In the genomic region with DNA sequence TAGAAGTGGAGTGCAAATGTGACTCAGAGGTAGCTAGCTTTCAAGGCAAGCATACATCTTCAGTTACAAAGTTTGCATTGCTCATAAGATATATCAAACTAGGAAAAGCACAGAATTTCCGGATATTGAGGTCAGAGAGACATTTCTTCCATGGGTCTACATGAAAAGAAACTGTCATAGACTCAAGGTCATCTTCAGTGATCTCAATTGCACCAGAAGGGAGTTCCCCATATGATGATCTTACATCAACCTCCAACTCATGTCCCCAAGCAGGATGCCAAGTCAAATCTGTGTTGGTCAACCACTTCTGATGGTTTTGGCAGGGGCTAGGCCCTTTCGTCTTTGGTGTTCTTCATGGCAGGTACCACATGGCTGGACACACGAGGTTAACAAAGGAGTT, we compare ENCODE assay signal across 17 cellular contexts.
A peak's percentile ranks its signal among the peaks of the same experiment; 100 is the strongest.
DNase-seq lines count a peak whose midpoint lies in the region; ATAC-seq and TF ChIP-seq lines count a peak whose summit lies in the region.
"Had no signal": no experiment of that assay in that cellular context is flagged by ENCODE, and none has a peak within 500 bp of the region (broad histone marks: within the 10 kb centered on the region; RNA-seq: fewer than 3 reads in every experiment).

No MANE protein-coding gene starts in this region.

- ATAC-seq in activated CD4-positive, alpha-beta T cell treated with anti-CD3 and anti-CD28 coated beads for 36 hours: peak; percentile 30
- ATAC-seq in stimulated activated effector memory CD8-positive, alpha-beta T cell treated with anti-CD3 and anti-CD28 coated beads, Interleukin-12 subunit alpha, Interleukin-12 subunit beta, amount 100 ng/mL, for 72 hours: peak; percentile 71
- ATAC-seq in GM18520 (IDR thresholded peaks at IDR 0.05; ENCODE audit: unreplicated experiment): no peak
- ATAC-seq: CD8-positive, alpha-beta T cell; GM23338 had no signal

- no peak overlapping the region for H3K27ac Mint-ChIP-seq in activated CD4-positive, alpha-beta T cell treated with anti-CD3 and anti-CD28 coated beads for 36 hours
- H3K27ac Mint-ChIP-seq in stimulated activated effector memory CD8-positive, alpha-beta T cell treated with anti-CD3 and anti-CD28 coated beads, Interleukin-12 subunit alpha, Interleukin-12 subunit beta, amount 100 ng/mL, for 72 hours: no peak overlapping the region
- H3K27ac Mint-ChIP-seq: B cell; CD8-positive, alpha-beta T cell; GM23338; IgD-negative memory B cell had no signal

- in situ Hi-C loops in brain microvascular endothelial cell (cut with HindIII; ENCODE audit: low pct_ligation_motif_present, low sequenced_read_pairs): no loop called here

- CTCF ChIA-PET in activated CD4-positive, alpha-beta T cell treated with anti-CD3 and anti-CD28 coated beads for 36 hours (lab: Charles Lee): no interaction called here

- POLR2A ChIA-PET in activated CD4-positive, alpha-beta T cell treated with anti-CD3 and anti-CD28 coated beads for 36 hours (lab: Charles Lee): no interaction called here

- no peaks in the 10 kb centered on the region for H3K36me3 ChIP-seq in brain microvascular endothelial cell (replicated peaks)
- H3K36me3 ChIP-seq: BLaER1 treated with 17β-estradiol and CSF1 and Interleukin-3, amounts not matched to agents 10 nM and 100 nM had no signal

- H3K27me3 ChIP-seq in brain microvascular endothelial cell (replicated peaks): no peaks in the 10 kb centered on the region
- H3K27me3 ChIP-seq: BLaER1 treated with 17β-estradiol and CSF1 and Interleukin-3, amounts not matched to agents 10 nM and 100 nM had no signal

- H3K36me3 Mint-ChIP-seq in activated CD4-positive, alpha-beta T cell treated with anti-CD3 and anti-CD28 coated beads for 36 hours (ENCODE audit: low read depth): no peaks in the 10 kb centered on the region
- H3K36me3 Mint-ChIP-seq in stimulated activated effector memory CD8-positive, alpha-beta T cell treated with anti-CD3 and anti-CD28 coated beads, Interleukin-12 subunit alpha, Interleukin-12 subunit beta, amount 100 ng/mL, for 72 hours: no peaks in the 10 kb centered on the region
- H3K36me3 Mint-ChIP-seq: CD8-positive, alpha-beta T cell had no signal

- intact Hi-C loops in activated CD4-positive, alpha-beta T cell treated with anti-CD3 and anti-CD28 coated beads for 36 hours (cut with DNase I, micrococcal nuclease): no loop called here

- no peak for TF ChIP-seq CTCF in brain microvascular endothelial cell (IDR thresholded peaks at IDR 0.05; ENCODE audit: low read depth, low read length, missing control alignments)

- no peak overlapping the region for H3K4me3 Mint-ChIP-seq in activated CD4-positive, alpha-beta T cell treated with anti-CD3 and anti-CD28 coated beads for 36 hours
- no peak overlapping the region for H3K4me3 Mint-ChIP-seq in stimulated activated effector memory CD8-positive, alpha-beta T cell treated with anti-CD3 and anti-CD28 coated beads, Interleukin-12 subunit alpha, Interleukin-12 subunit beta, amount 100 ng/mL, for 72 hours
- H3K4me3 Mint-ChIP-seq: B cell; CD8-positive, alpha-beta T cell; GM23338; IgD-negative memory B cell had no signal

- no peak overlapping the region for H3K27ac ChIP-seq in brain microvascular endothelial cell
- H3K27ac ChIP-seq: BLaER1 treated with 17β-estradiol and CSF1 and Interleukin-3, amounts not matched to agents 10 nM and 100 nM had no signal

- no peaks in the 10 kb centered on the region for H3K27me3 Mint-ChIP-seq in activated CD4-positive, alpha-beta T cell treated with anti-CD3 and anti-CD28 coated beads for 36 hours
- H3K27me3 Mint-ChIP-seq: B cell, IgD-negative memory B cell had no signal

- no peak overlapping the region for H3K4me3 ChIP-seq in brain microvascular endothelial cell (ENCODE audit: low read depth, low read length)
- H3K4me3 ChIP-seq: BLaER1 treated with 17β-estradiol and CSF1 and Interleukin-3, amounts not matched to agents 10 nM and 100 nM; GM23338 had no signal

- no peaks in the 10 kb centered on the region for H3K9me3 Mint-ChIP-seq in activated CD4-positive, alpha-beta T cell treated with anti-CD3 and anti-CD28 coated beads for 36 hours (ENCODE audit: low read depth)
- no peaks in the 10 kb centered on the region for H3K9me3 Mint-ChIP-seq in stimulated activated effector memory CD8-positive, alpha-beta T cell treated with anti-CD3 and anti-CD28 coated beads, Interleukin-12 subunit alpha, Interleukin-12 subunit beta, amount 100 ng/mL, for 72 hours
- H3K9me3 Mint-ChIP-seq: CD8-positive, alpha-beta T cell; GM23338; IgD-negative memory B cell had no signal

- no peak for DNase-seq in activated CD4-positive, alpha-beta T cell treated with anti-CD3 and anti-CD28 coated beads for 36 hours
- no peak for DNase-seq in activated CD4-positive, alpha-beta T cell treated with anti-CD3 and anti-CD28 coated beads for 4 hours
- DNase-seq in NCI-H460 (ENCODE audit: extremely low read depth, low read depth) (peak; percentile 83), brain microvascular endothelial cell (peak; percentile 7), NAMALWA (ENCODE audit: low spot score) (no peak)
- no peak for DNase-seq in stimulated activated effector memory CD8-positive, alpha-beta T cell treated with anti-CD3 and anti-CD28 coated beads, Interleukin-12 subunit alpha, Interleukin-12 subunit beta, amount 100 ng/mL, for 72 hours (ENCODE audit: low spot score in 2 of 2)
- no peak for DNase-seq in effector CD4-positive, alpha-beta T cell
- DNase-seq: 8988T; Calu3; CD8-positive, alpha-beta T cell; HCEC 1CT; KG1 had no signal

- no peaks in the 10 kb centered on the region for H3K4me1 Mint-ChIP-seq in activated CD4-positive, alpha-beta T cell treated with anti-CD3 and anti-CD28 coated beads for 36 hours
- no peaks in the 10 kb centered on the region for H3K4me1 Mint-ChIP-seq in stimulated activated effector memory CD8-positive, alpha-beta T cell treated with anti-CD3 and anti-CD28 coated beads, Interleukin-12 subunit alpha, Interleukin-12 subunit beta, amount 100 ng/mL, for 72 hours
- H3K4me1 Mint-ChIP-seq: B cell had no signal

Comparison
In these comparisons a context has a peak if more than half of its experiments do, and no peak if none do; other contexts are left out.
1. DNase-seq: peak in NCI-H460 (single experiment) and brain microvascular endothelial cell (single experiment); none in activated CD4-positive, alpha-beta T cell treated with anti-CD3 and anti-CD28 coated beads for 36 hours (single experiment), activated CD4-positive, alpha-beta T cell treated with anti-CD3 and anti-CD28 coated beads for 4 hours (0 of 2), stimulated activated effector memory CD8-positive, alpha-beta T cell treated with anti-CD3 and anti-CD28 coated beads, Interleukin-12 subunit alpha, Interleukin-12 subunit beta, amount 100 ng/mL, for 72 hours (0 of 2), effector CD4-positive, alpha-beta T cell (single experiment) and NAMALWA (single experiment).